ENCODE assay signal across 20 cellular contexts in the genomic region with DNA sequence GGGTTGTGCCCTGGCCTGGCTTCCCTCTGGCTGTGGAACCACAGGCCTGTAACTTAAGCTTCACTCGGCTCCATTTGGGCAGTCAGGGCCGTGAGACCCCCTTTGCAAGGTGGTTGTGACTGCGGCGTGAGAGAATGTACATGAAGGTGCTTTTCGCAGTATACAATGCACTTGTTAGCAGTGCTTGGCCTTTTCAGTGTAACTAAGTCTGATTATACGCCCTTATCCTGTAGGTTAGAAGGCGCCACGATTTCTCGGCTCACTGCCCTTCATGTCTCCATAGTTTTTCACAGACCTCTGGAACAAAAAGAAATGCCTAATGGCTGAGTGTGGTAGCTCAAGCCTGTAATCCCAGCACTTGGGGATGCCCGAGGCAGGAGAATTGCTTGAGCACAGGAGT. TPM values are rescaled to one million over a fixed set of nuclear protein-coding genes. Genes with fewer than 3 reads are reported as not detected.
DNase-seq lines count a peak whose midpoint lies in the region; ATAC-seq, FAIRE-seq and TF ChIP-seq lines count a peak whose summit lies in the region.
"Had no signal": no experiment of that assay in that cellular context is flagged by ENCODE, and none has a peak within 500 bp of the region (broad histone marks: within the 10 kb centered on the region; RNA-seq: fewer than 3 reads in every experiment).

No MANE protein-coding gene starts in this region.

- TF ChIP-seq CTCF in heart right ventricle (IDR thresholded peaks at IDR 0.05) (no peak), type B pancreatic cell (conservative IDR thresholded peaks at IDR 0.05) (no peak)

- H3K4me3 Mint-ChIP-seq in type B pancreatic cell, result no peak overlapping the region
- H3K4me3 Mint-ChIP-seq: activated CD4-positive, alpha-beta memory T cell treated with anti-CD3 and anti-CD28 coated beads, Interleukin-2, amount 10 ng/mL, durations not matched to agents 7 days and 5 days; CD8-positive, alpha-beta memory T cell; H9; natural killer cell had no signal

- H3K9me3 Mint-ChIP-seq in type B pancreatic cell, result no peaks in the 10 kb centered on the region
- H3K9me3 Mint-ChIP-seq: activated CD4-positive, alpha-beta memory T cell treated with anti-CD3 and anti-CD28 coated beads, Interleukin-2, amount 10 ng/mL, durations not matched to agents 7 days and 5 days; activated T-helper 2 cell treated with anti-CD3 and anti-CD28 coated beads, Interferon-gamma antibody, Interleukin-2, Interleukin-4, amounts not matched to agents 10 μg/mL and 5 μg/mL and 100 μg/mL, durations not matched to agents 14 hours and 24 hours and 36 hours; CD8-positive, alpha-beta memory T cell; H9; natural killer cell had no signal

- intact Hi-C loops in heart right ventricle (cut with DNase I) (no loop called here), left ventricle myocardium superior (cut with micrococcal nuclease) (loop anchor here (5.0 kb wide), 1 partner anchor 67 kb away; no protein-coding TSS in a partner anchor)

- peak overlapping the region in 9 of 10 donors; percentile 9 to 83 (median 65) for H3K27ac ChIP-seq in heart right ventricle
- peak overlapping the region; percentile 62 for H3K27ac ChIP-seq in cingulate gyrus (ENCODE audit: low read depth, low read length)
- H3K27ac ChIP-seq in muscle layer of duodenum (ENCODE audit: low read length), result peak overlapping the region; percentile 49

- no peaks in the 10 kb centered on the region for H3K27me3 Mint-ChIP-seq in type B pancreatic cell
- H3K27me3 Mint-ChIP-seq: activated CD4-positive, alpha-beta memory T cell treated with anti-CD3 and anti-CD28 coated beads, Interleukin-2, amount 10 ng/mL, durations not matched to agents 7 days and 5 days; CD8-positive, alpha-beta memory T cell had no signal

- H3K9me3 ChIP-seq in heart right ventricle, result no peaks in the 10 kb centered on the region
- no peaks in the 10 kb centered on the region for H3K9me3 ChIP-seq in muscle layer of duodenum (ENCODE audit: control insufficient read depth in 1 of 2, low read length in 2 of 2)

- peaks cover 0 to 60% (median 9%) of the 10 kb centered on the region in 9 donors for H3K36me3 ChIP-seq in heart right ventricle
- H3K36me3 ChIP-seq in muscle layer of duodenum (ENCODE audit: control insufficient read depth in 1 of 2, insufficient read depth in 2 of 2, low read length in 2 of 2), result peaks cover 0 to 11% of the 10 kb centered on the region in 2 donors

- ATAC-seq in heart right ventricle, result no peak
- no peak for ATAC-seq in left ventricle myocardium superior
- ATAC-seq: natural killer cell had no signal

- H3K27me3 ChIP-seq in heart right ventricle (no peaks in the 10 kb centered on the region), muscle layer of duodenum (ENCODE audit: low read depth, low read length) (no peaks in the 10 kb centered on the region)

- FAIRE-seq in GM19239 (lab: Jason Lieb, UNC), result no peak

- peaks cover 13% of the 10 kb centered on the region for H3K36me3 Mint-ChIP-seq in type B pancreatic cell
- H3K36me3 Mint-ChIP-seq: natural killer cell had no signal

- no peak for DNase-seq in heart right ventricle
- no peak for DNase-seq in left ventricle myocardium superior
- no peak for DNase-seq in type B pancreatic cell (ENCODE audit: extremely low spot score, unreplicated experiment)
- no peak for DNase-seq in ecto neural progenitor cell (ENCODE audit: low spot score)
- no peak for DNase-seq in GM19239 (ENCODE audit: insufficient read length, low spot score)
- no peak for DNase-seq in effector CD8-positive, alpha-beta T cell (lab: John Stamatoyannopoulos, UW)
- DNase-seq: ACHN; activated CD4-positive, alpha-beta memory T cell treated with anti-CD3 and anti-CD28 coated beads, Interleukin-2, amount 10 ng/mL, durations not matched to agents 7 days and 5 days; CD8-positive, alpha-beta memory T cell; H9; left colon; natural killer cell; NCI-H187 treated with DMSO at 0.1 percent for 48 hours; NCI-H510A; stimulated activated CD4-positive, alpha-beta T cell treated with anti-CD3 and anti-CD28 coated beads, Interleukin-2, amount 100 ng/mL, for 24 hours had no signal

- peak overlapping the region; percentile 80 for H3K27ac Mint-ChIP-seq in type B pancreatic cell
- H3K27ac Mint-ChIP-seq: activated T-helper 2 cell treated with anti-CD3 and anti-CD28 coated beads, Interferon-gamma antibody, Interleukin-2, Interleukin-4, amounts not matched to agents 10 μg/mL and 5 μg/mL and 100 μg/mL, durations not matched to agents 14 hours and 24 hours and 36 hours; natural killer cell had no signal

- peaks cover 35% of the 10 kb centered on the region for H3K4me1 Mint-ChIP-seq in type B pancreatic cell (ENCODE audit: unreplicated experiment)
- H3K4me1 Mint-ChIP-seq: H9 had no signal

- H3K4me3 ChIP-seq in heart right ventricle (no peak overlapping the region), muscle layer of duodenum (ENCODE audit: low read depth in 1 of 2, low read length in 2 of 2) (no peak overlapping the region)
- H3K4me3 ChIP-seq: coronary artery had no signal

- H3K4me1 ChIP-seq in heart right ventricle (peaks cover 16 to 63% (median 38%) of the 10 kb centered on the region in 9 donors), muscle layer of duodenum (ENCODE audit: control insufficient read depth in 1 of 2, insufficient read depth in 2 of 2, low read length in 2 of 2) (peaks cover 3 to 15% of the 10 kb centered on the region in 2 donors)

- 91 to 92% methylated on average over 10 of the region's 10 CpGs for WGBS in heart right ventricle, 2 donors

RNA-seq across cellular contexts. Expression of a gene that starts 13.3 kb away (rescaled TPM):
- total RNA-seq in heart right ventricle (10 to 100 TPM; 41.7 to 64.4 (median 55.8) TPM), left ventricle myocardium superior (47.8 TPM), type B pancreatic cell (ENCODE audit: low replicate concordance) (88.1 and 89.3 TPM in 2 replicates)
- 100 to 1,000 TPM in 1 of 2 donors, 10 to 100 TPM in 1; 78.4 to 115 TPM for polyA plus RNA-seq in heart right ventricle

RNA-seq across cellular contexts. Expression of a gene that starts 13.5 kb away (rescaled TPM):
- 10 to 100 TPM in 8 of 10 donors, 1 to 10 TPM in 2; 9.2 to 14.4 (median 10.7) TPM for total RNA-seq in heart right ventricle
- polyA plus RNA-seq in heart right ventricle, result 10 to 100 TPM in 1 of 2 donors, 1 to 10 TPM in 1; 6.3 to 32.1 TPM
- 14.3 TPM for total RNA-seq in left ventricle myocardium superior
- total RNA-seq in type B pancreatic cell (ENCODE audit: low replicate concordance), result 64.7 and 90.4 TPM in 2 replicates

RNA-seq across cellular contexts. Expression of a gene that starts 40.8 kb away (rescaled TPM):
- total RNA-seq in heart right ventricle (10 to 100 TPM in 2 of 10 donors, 1 to 10 TPM in 8; 4.7 to 11.3 (median 9.0) TPM), left ventricle myocardium superior (8.8 TPM), type B pancreatic cell (ENCODE audit: low replicate concordance) (26.4 and 57.8 TPM in 2 replicates)
- polyA plus RNA-seq in heart right ventricle, result 10 to 100 TPM in 1 of 2 donors, 1 to 10 TPM in 1; 4.6 to 17.0 TPM

RNA-seq across cellular contexts. Expression of a gene that starts 47.2 kb away (rescaled TPM):
- total RNA-seq in heart right ventricle (10 to 100 TPM in 2 of 10 donors, 1 to 10 TPM in 8; 1.9 to 14.2 (median 6.5) TPM), left ventricle myocardium superior (15.8 TPM), type B pancreatic cell (ENCODE audit: low replicate concordance) (9.3 and 17.7 TPM in 2 replicates)
- polyA plus RNA-seq in heart right ventricle, result 10 to 100 TPM in 1 of 2 donors, 1 to 10 TPM in 1; 3.1 to 19.2 TPM
- total RNA-seq: activated CD4-positive, alpha-beta memory T cell treated with anti-CD3 and anti-CD28 coated beads, Interleukin-2, amount 10 ng/mL, durations not matched to agents 7 days and 5 days; pulmonary artery endothelial cell had no signal
